16 cellular contexts compared by ENCODE assay signal in genomic region chr1:17272641-17273040, GRCh38. TPM values are rescaled to one million over a fixed set of nuclear protein-coding genes. Genes with fewer than 3 reads are reported as not detected.
DNase-seq lines count a peak whose midpoint lies in the region; ATAC-seq and TF ChIP-seq lines count a peak whose summit lies in the region.
"Had no signal": no experiment of that assay in that cellular context is flagged by ENCODE, and none has a peak within 500 bp of the region (broad histone marks: within the 10 kb centered on the region; RNA-seq: fewer than 3 reads in every experiment).

No MANE protein-coding gene starts in this region.

- H3K4me3 ChIP-seq in transverse colon (no peak overlapping the region), left lung (no peak overlapping the region)
- H3K4me3 ChIP-seq: K562, PC-9, SJCRH30 had no signal

- H3K9me3 ChIP-seq in transverse colon (no peaks in the 10 kb centered on the region), left lung (no peaks in the 10 kb centered on the region)
- H3K9me3 ChIP-seq: SJCRH30 had no signal

- POLR2A ChIA-PET in RWPE1 (lab: Yijun Ruan, JAX; ENCODE audit: low non-redundant PET), result no interaction called here

- ATAC-seq in left colon, result peak; percentile 92
- ATAC-seq in left lung, result no peak
- ATAC-seq in GM19395 (IDR thresholded peaks at IDR 0.05; ENCODE audit: unreplicated experiment), result no peak
- ATAC-seq: CD8-positive, alpha-beta T cell; K562 had no signal

- TF ChIP-seq CTCF in RWPE1 (conservative IDR thresholded peaks at IDR 0.05; ENCODE audit: low read depth) (no peak), transverse colon (IDR thresholded peaks at IDR 0.05) (no peak), left lung (IDR thresholded peaks at IDR 0.05) (no peak)

- intact Hi-C loops in left colon (cut with DNase I, micrococcal nuclease) (no loop called here), transverse colon (cut with DNase I; ENCODE audit: low total_unique reads) (no loop called here), left lung (cut with DNase I) (no loop called here)

- CTCF ChIA-PET in RWPE1 (lab: Yijun Ruan, JAX), result no interaction called here

- DNase-seq in NCI-H748 (lab: John Stamatoyannopoulos, UW; ENCODE audit: unreplicated experiment) (peak; percentile 4), NCI-H748 treated with DMSO at 0.1 percent for 48 hours (lab: John Stamatoyannopoulos, UW) (no peak), RWPE1 (ENCODE audit: low spot score) (no peak), left colon (peak; percentile 73 to 77), transverse colon (peak; percentile 76), left lung (no peak), CD1c-positive myeloid dendritic cell (ENCODE audit: extremely low spot score) (no peak)
- DNase-seq: CD8-positive, alpha-beta T cell; NCI-H1436 treated with DMSO at 0.1 percent for 48 hours; NCI-H2081 treated with DMSO at 0.1 percent for 48 hours; NCI-H82; PC-9 had no signal

- 33 to 35% methylated on average over 1 to 4 of the region's 4 CpGs for WGBS in transverse colon (ENCODE audit: low coverage in 1 of 2), 2 donors

- TF ChIP-seq EP300 in transverse colon (IDR thresholded peaks at IDR 0.05; ENCODE audit: low read depth), result no peak

- peaks cover 0 to 9% (median 0%) of the 10 kb centered on the region in 4 donors for H3K4me1 ChIP-seq in transverse colon
- peaks cover 0 to 10% of the 10 kb centered on the region in 2 donors for H3K4me1 ChIP-seq in left lung

- H3K27me3 ChIP-seq in transverse colon, result peaks cover 12% of the 10 kb centered on the region
- H3K27me3 ChIP-seq in left lung, result peaks cover 0 to 25% of the 10 kb centered on the region in 2 donors
- H3K27me3 ChIP-seq: SJCRH30 had no signal

- TF ChIP-seq POLR2A in transverse colon (IDR thresholded peaks at IDR 0.05), result no peak

- H3K36me3 ChIP-seq in transverse colon (no peaks in the 10 kb centered on the region), left lung (no peaks in the 10 kb centered on the region)
- H3K36me3 ChIP-seq: SJCRH30 had no signal

- in situ Hi-C loops in transverse colon (cut with MboI; ENCODE audit: low pct_ligation_motif_present in 1 of 4, low pct_unique_long_range_greater_than_20kb in 1 of 4, low sequenced_read_pairs in 3 of 4), result no loop called here

- H3K27ac ChIP-seq in RWPE1, result peak overlapping the region; percentile 57
- peak overlapping the region in 1 of 4 donors; percentile 14 for H3K27ac ChIP-seq in transverse colon
- H3K27ac ChIP-seq in left lung, result no peak overlapping the region
- H3K27ac ChIP-seq: PC-9, SJCRH30 had no signal

RNA-seq across cellular contexts. Expression of gene PADI3, which starts 23.7 kb away (rescaled TPM):
- total RNA-seq in left colon (not detected), transverse colon (not detected), left lung (not detected)
- total RNA-seq: CD8-positive, alpha-beta T cell; K562; NCI-H460 had no signal

RNA-seq across cellular contexts. Expression of gene PADI4, which starts 35.4 kb away (rescaled TPM):
- total RNA-seq in left colon, result not detected
- not detected for total RNA-seq in transverse colon
- total RNA-seq in left lung, result 10 to 100 TPM in 1 of 2 donors, 1 to 10 TPM in 1; 2.8 to 13.8 TPM
- total RNA-seq: NCI-H460, SJCRH30 had no signal

Comparison
In these comparisons a context has a peak if more than half of its experiments do, and no peak if none do; other contexts are left out.
1. DNase-seq: peak in NCI-H748 (single experiment), left colon (2 of 2) and transverse colon (single experiment); none in NCI-H748 treated with DMSO at 0.1 percent for 48 hours (single experiment), RWPE1 (single experiment), left lung (0 of 2) and CD1c-positive myeloid dendritic cell (single experiment).